Comparison of ENCODE assay signal across 10 cellular contexts in the genomic region with DNA sequence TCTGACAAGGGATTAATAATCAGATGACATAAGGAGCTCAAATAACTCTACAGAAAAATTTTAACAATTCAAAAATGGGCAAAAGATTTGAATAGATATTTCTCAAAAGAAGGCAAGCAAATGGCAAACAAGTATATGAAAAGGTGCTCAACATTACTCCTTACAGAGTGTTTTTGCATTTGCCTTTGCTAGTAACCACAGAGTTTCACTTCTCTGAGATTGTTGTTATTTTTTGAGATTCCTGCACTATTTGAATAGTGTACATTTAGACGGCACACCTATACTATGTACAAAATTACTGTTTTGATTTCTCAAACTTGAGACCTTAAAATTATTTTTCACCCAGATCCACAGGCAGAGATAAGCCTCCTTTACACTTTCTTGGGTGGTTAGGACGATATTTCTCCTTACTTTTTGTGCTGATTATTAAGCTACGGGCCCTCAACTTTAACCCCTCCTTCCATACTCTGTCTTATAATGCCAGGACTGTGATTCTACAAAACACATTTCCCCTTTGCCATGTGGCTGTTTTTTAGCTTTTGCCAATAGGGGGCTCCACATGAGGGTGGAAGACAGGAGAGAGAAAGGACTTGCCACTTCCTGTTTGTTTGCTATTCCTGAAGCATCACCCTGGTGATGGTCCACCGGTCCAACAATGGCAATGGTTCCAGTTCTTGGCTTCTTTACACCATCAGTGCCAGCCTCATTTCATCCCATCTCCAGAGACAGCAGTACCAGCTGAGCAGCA.
DNase-seq lines count a peak whose midpoint lies in the region; ATAC-seq, FAIRE-seq and TF ChIP-seq lines count a peak whose summit lies in the region.
"Had no signal": no experiment of that assay in that cellular context is flagged by ENCODE, and none has a peak within 500 bp of the region (broad histone marks: within the 10 kb centered on the region; RNA-seq: fewer than 3 reads in every experiment).

No MANE protein-coding gene starts in this region.

- no peak for TF ChIP-seq POLR2A in H54 (IDR thresholded peaks at IDR 0.05; ENCODE audit: low read depth, low read length)

- H3K27me3 ChIP-seq in OCI-LY1 (ENCODE audit: insufficient read depth, low read length): no peaks in the 10 kb centered on the region
- H3K27me3 ChIP-seq in ascending aorta: no peaks in the 10 kb centered on the region

- H2AFZ ChIP-seq in OCI-LY1 (ENCODE audit: low read length): no peak overlapping the region

- H3K36me3 ChIP-seq in OCI-LY1 (ENCODE audit: insufficient read depth, low read length) (no peaks in the 10 kb centered on the region), ascending aorta (no peaks in the 10 kb centered on the region)

- H3K4me3 Mint-ChIP-seq in immature natural killer cell: no peak overlapping the region
- H3K4me3 Mint-ChIP-seq: nephron had no signal

- H3F3A ChIP-seq in OCI-LY1 (ENCODE audit: insufficient read depth, low read length): no peaks in the 10 kb centered on the region

- H3K4me1 ChIP-seq in OCI-LY1 (ENCODE audit: insufficient read depth, low read length, severe bottlenecking) (no peaks in the 10 kb centered on the region), ascending aorta (no peaks in the 10 kb centered on the region)

- intact Hi-C loops in Right ventricle myocardium superior (cut with DNase I): no loop called here
- intact Hi-C loops in left cardiac atrium (cut with DNase I): no loop called here
- intact Hi-C loops in ascending aorta (cut with DNase I): no loop called here

- no peaks in the 10 kb centered on the region for H4K20me1 ChIP-seq in OCI-LY1 (ENCODE audit: insufficient read depth, low read length)

- no peaks in the 10 kb centered on the region for H3K79me2 ChIP-seq in OCI-LY1 (ENCODE audit: insufficient read depth, low read length)

- ATAC-seq in Right ventricle myocardium superior (ENCODE audit: poor library complexity) (no peak), left cardiac atrium (no peak), HG02884 (IDR thresholded peaks at IDR 0.05; ENCODE audit: unreplicated experiment) (peak; percentile 91), GM21737 (IDR thresholded peaks at IDR 0.05; ENCODE audit: unreplicated experiment) (no peak)

- H3K27ac ChIP-seq in OCI-LY1 (ENCODE audit: low read depth, low read length, poor library complexity, severe bottlenecking) (no peak overlapping the region), ascending aorta (no peak overlapping the region)

- H3K4me1 Mint-ChIP-seq in immature natural killer cell: peaks cover 0 to 3% of the 10 kb centered on the region in 2 donors

- no peaks in the 10 kb centered on the region for H3K36me3 Mint-ChIP-seq in immature natural killer cell

- H3K9me3 Mint-ChIP-seq in immature natural killer cell: no peaks in the 10 kb centered on the region
- H3K9me3 Mint-ChIP-seq: nephron had no signal

- H3K4me3 ChIP-seq in OCI-LY1 (ENCODE audit: low read depth, low read length, poor library complexity, severe bottlenecking) (no peak overlapping the region), ascending aorta (no peak overlapping the region)

- H3K9ac ChIP-seq in OCI-LY1 (ENCODE audit: low read length): no peak overlapping the region

- DNase-seq in Right ventricle myocardium superior (peak; percentile 23), left cardiac atrium (no peak), H54 (ENCODE audit: insufficient read length, low spot score) (no peak), immature natural killer cell (no peak), ascending aorta (ENCODE audit: low spot score in 2 of 2) (no peak)
- DNase-seq: NCI-H1417 had no signal

- H3K27me3 Mint-ChIP-seq in immature natural killer cell (ENCODE audit: low read depth in 3 of 3): peaks cover 2 to 7% (median 6%) of the 10 kb centered on the region in 3 donors

- H3K9me3 ChIP-seq in OCI-LY1 (ENCODE audit: low read length): no peaks in the 10 kb centered on the region
- H3K9me3 ChIP-seq in ascending aorta: no peaks in the 10 kb centered on the region

- no peaks in the 10 kb centered on the region for H3K9me2 ChIP-seq in OCI-LY1 (ENCODE audit: low read depth, low read length)

- TF ChIP-seq CTCF in OCI-LY1 (IDR thresholded peaks at IDR 0.05; ENCODE audit: low read length): peak; percentile 31; the same call in 1 of the 2 replicates
- no peak for TF ChIP-seq CTCF in ascending aorta (IDR thresholded peaks at IDR 0.05)

- H3K4me2 ChIP-seq in OCI-LY1 (ENCODE audit: low read length): no peak overlapping the region

- no peak overlapping the region for H3K27ac Mint-ChIP-seq in immature natural killer cell
- H3K27ac Mint-ChIP-seq: nephron had no signal

- FAIRE-seq in H54 (lab: Jason Lieb, UNC): no peak
